Comparison of ENCODE assay signal across 19 cellular contexts in the genomic region with DNA sequence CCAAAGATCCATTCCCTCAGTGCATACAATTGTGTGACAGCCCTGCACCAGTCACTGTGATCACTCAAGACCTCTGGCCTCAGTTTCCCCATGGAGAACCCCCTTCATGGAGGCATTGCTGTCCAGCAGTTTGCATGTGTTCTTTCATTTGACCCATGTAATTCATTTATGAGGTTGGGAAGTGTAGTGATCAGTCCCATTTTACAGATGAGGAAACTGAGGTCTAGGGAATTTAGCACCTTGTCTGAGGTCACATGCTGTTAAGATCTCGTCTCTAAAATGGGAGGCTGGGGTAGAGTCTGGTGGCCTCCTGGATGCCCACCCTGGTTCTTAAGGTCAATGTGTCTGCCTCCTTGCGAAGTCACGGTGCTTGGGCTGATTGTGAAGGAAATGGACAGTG.
"Had no signal": no experiment of that assay in that cellular context is flagged by ENCODE, and none has a peak within 500 bp of the region (broad histone marks: within the 10 kb centered on the region; RNA-seq: fewer than 3 reads in every experiment).

No MANE protein-coding gene starts in this region.

- ATAC-seq: activated CD4-positive, CD25-positive, alpha-beta regulatory T cell treated with anti-CD3 and anti-CD28 coated beads, Interleukin-2, amount 50 U/mL, for 24 hours had no signal

- H3K4me3 Mint-ChIP-seq: activated naive CD4-positive, alpha-beta T cell treated with anti-CD3 and anti-CD28 coated beads for 36 hours; activated naive CD8-positive, alpha-beta T cell; activated T-helper 1 cell treated with anti-CD3 and anti-CD28 coated beads, Interleukin-12 subunit alpha, Interleukin-12 subunit beta, Interleukin-2, Interleukin-4 antibody, amounts not matched to agents 30 ng/mL and 10 ng/mL and 1 ng/mL, durations not matched to agents 14 hours and 24 hours and 36 hours; T-helper 2 cell treated with Interferon-gamma antibody and Interleukin-4, amounts not matched to agents 5 μg/mL and 100 μg/mL, for 36 hours had no signal

- H3K27ac Mint-ChIP-seq: activated naive CD4-positive, alpha-beta T cell treated with anti-CD3 and anti-CD28 coated beads for 36 hours; activated naive CD8-positive, alpha-beta T cell; activated T-helper 1 cell treated with anti-CD3 and anti-CD28 coated beads, Interleukin-12 subunit alpha, Interleukin-12 subunit beta, Interleukin-2, Interleukin-4 antibody, amounts not matched to agents 30 ng/mL and 10 ng/mL and 1 ng/mL, durations not matched to agents 14 hours and 24 hours and 36 hours; T-helper 2 cell treated with Interferon-gamma antibody and Interleukin-4, amounts not matched to agents 5 μg/mL and 100 μg/mL, for 36 hours had no signal

- H3K36me3 Mint-ChIP-seq: activated naive CD8-positive, alpha-beta T cell had no signal

- DNase-seq: activated CD4-positive, alpha-beta T cell treated with anti-CD3 and anti-CD28 coated beads for 48 hours; activated CD4-positive, alpha-beta T cell treated with anti-CD3 and anti-CD28 coated beads, Interleukin-2, amount 50 U/mL, for 48 hours; activated gamma-delta T cell; activated naive CD4-positive, alpha-beta T cell treated with anti-CD3 and anti-CD28 coated beads for 36 hours; anterior cingulate cortex; central memory CD4-positive, alpha-beta T cell; NCI-H1105 treated with DMSO at 0.1 percent for 48 hours; NCI-H1436 treated with DMSO at 0.1 percent for 48 hours; NCI-H187; NCI-H2081; NCI-H446; NCI-H524; Right ventricle myocardium superior; SJCRH30; SK-N-SH had no signal

- H3K9me3 Mint-ChIP-seq: activated naive CD4-positive, alpha-beta T cell treated with anti-CD3 and anti-CD28 coated beads for 36 hours; activated T-helper 1 cell treated with anti-CD3 and anti-CD28 coated beads, Interleukin-12 subunit alpha, Interleukin-12 subunit beta, Interleukin-2, Interleukin-4 antibody, amounts not matched to agents 30 ng/mL and 10 ng/mL and 1 ng/mL, durations not matched to agents 14 hours and 24 hours and 36 hours; T-helper 2 cell treated with Interferon-gamma antibody and Interleukin-4, amounts not matched to agents 5 μg/mL and 100 μg/mL, for 36 hours had no signal

- H3K27me3 Mint-ChIP-seq: activated naive CD8-positive, alpha-beta T cell had no signal
